ENCODE assay signal across 1 cellular context in the genomic region with DNA sequence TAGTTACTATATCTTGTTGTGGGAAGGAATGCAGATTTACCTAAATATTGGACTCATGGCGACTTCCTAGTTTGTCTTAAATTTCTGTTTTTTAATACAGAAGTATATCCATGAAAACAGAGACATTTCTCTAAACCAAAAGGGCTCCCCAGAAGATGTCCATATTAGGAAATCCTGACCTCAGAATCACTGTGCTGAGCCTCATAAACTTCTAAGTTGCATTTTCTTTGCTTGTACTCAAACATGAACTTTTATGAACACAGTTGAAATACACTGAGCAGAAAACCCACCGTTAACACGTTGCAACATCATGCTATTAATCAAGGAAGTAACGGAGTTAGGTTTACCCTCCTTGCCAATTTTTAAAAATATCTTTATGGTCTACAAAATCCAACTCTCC.
TF ChIP-seq lines count a peak whose summit lies in the region.

No MANE protein-coding gene starts in this region.

TF ChIP-seq in HCT116, 20 proteins besides CTCF, POLR2A, EP300 and RAD21 (continued from another document):
- no peak for TF ChIP-seq POLR2AphosphoS5 (IDR thresholded peaks at IDR 0.05; ENCODE audit: low read depth, low read length)
